ENCODE assay signal across 16 cellular contexts in genomic region chr12:116313194-116313910, GRCh38. TPM values are rescaled to one million over a fixed set of nuclear protein-coding genes. Genes with fewer than 3 reads are reported as not detected.
DNase-seq lines count a peak whose midpoint lies in the region; TF ChIP-seq lines count a peak whose summit lies in the region.
"Had no signal": no experiment of that assay in that cellular context is flagged by ENCODE, and none has a peak within 500 bp of the region (broad histone marks: within the 10 kb centered on the region; RNA-seq: fewer than 3 reads in every experiment).

No MANE protein-coding gene starts in this region.

- H3K27me3 Mint-ChIP-seq in progenitor cell of endocrine pancreas, result peaks cover 3% of the 10 kb centered on the region
- H3K27me3 Mint-ChIP-seq in CD4-positive, alpha-beta memory T cell, result peaks cover 0 to 3% of the 10 kb centered on the region in 2 donors

- H3K4me3 ChIP-seq in fibroblast of mammary gland (ENCODE audit: control insufficient read depth, low read depth, low read length) (peak overlapping the region; percentile 15), dorsolateral prefrontal cortex (no peak overlapping the region)
- no peak overlapping the region for H3K4me3 ChIP-seq in CD4-positive, alpha-beta memory T cell (ENCODE audit: low read length in 2 of 2)

- H3K4me3 Mint-ChIP-seq in progenitor cell of endocrine pancreas (ENCODE audit: low read depth), result no peak overlapping the region
- H3K4me3 Mint-ChIP-seq in CD4-positive, alpha-beta memory T cell, result no peak overlapping the region

- peaks cover 4% of the 10 kb centered on the region for H3K9me3 Mint-ChIP-seq in progenitor cell of endocrine pancreas (ENCODE audit: low read depth)
- H3K9me3 Mint-ChIP-seq in CD4-positive, alpha-beta memory T cell, result peaks cover 0 to 11% (median 5%) of the 10 kb centered on the region in 8 donors

- peak overlapping the region; percentile 2 for H3K27ac Mint-ChIP-seq in progenitor cell of endocrine pancreas
- no peak overlapping the region for H3K27ac Mint-ChIP-seq in CD4-positive, alpha-beta memory T cell

- no peaks in the 10 kb centered on the region for H3K36me3 Mint-ChIP-seq in progenitor cell of endocrine pancreas (ENCODE audit: insufficient read depth)
- H3K36me3 Mint-ChIP-seq in CD4-positive, alpha-beta memory T cell, result peaks cover 0 to 12% of the 10 kb centered on the region in 2 donors

- CTCF ChIA-PET in CD4-positive, alpha-beta memory T cell (lab: Charles Lee; ENCODE audit: partially characterized antibody), result no interaction called here

- no peaks in the 10 kb centered on the region for H3K36me3 ChIP-seq in CD4-positive, alpha-beta memory T cell (ENCODE audit: insufficient read depth, low read length)

- H3K27ac ChIP-seq in CD4-positive, alpha-beta memory T cell (ENCODE audit: low read depth, low read length), result no peak overlapping the region
- no peak overlapping the region for H3K27ac ChIP-seq in dorsolateral prefrontal cortex

- TF ChIP-seq CTCF in fibroblast of mammary gland (conservative IDR thresholded peaks at IDR 0.05; ENCODE audit: control insufficient read depth, insufficient read depth, low read depth, low read length), result no peak
- TF ChIP-seq CTCF in progenitor cell of endocrine pancreas (IDR thresholded peaks at IDR 0.05; ENCODE audit: unreplicated experiment), result no peak
- no peak for TF ChIP-seq CTCF in dorsolateral prefrontal cortex (IDR thresholded peaks at IDR 0.05 in 54 of 56, conservative IDR thresholded peaks at IDR 0.05 in 2 of 56; ENCODE audit: low read depth in 1 of 56, partially characterized antibody in 56 of 56)

- POLR2A ChIA-PET in CD4-positive, alpha-beta memory T cell (lab: Charles Lee; ENCODE audit: partially characterized antibody), result no interaction called here

- no peaks in the 10 kb centered on the region for H3K4me1 ChIP-seq in CD4-positive, alpha-beta memory T cell (ENCODE audit: insufficient read depth, low read length)

- H3K9me3 ChIP-seq in CD4-positive, alpha-beta memory T cell (ENCODE audit: control insufficient read depth in 1 of 2, low read length in 2 of 2), result no peaks in the 10 kb centered on the region

- peaks cover 26% of the 10 kb centered on the region for H3K4me1 Mint-ChIP-seq in progenitor cell of endocrine pancreas (ENCODE audit: low read depth)
- H3K4me1 Mint-ChIP-seq in CD4-positive, alpha-beta memory T cell, result peaks cover 0 to 1% (median 0%) of the 10 kb centered on the region in 4 donors

- no peaks in the 10 kb centered on the region for H3K27me3 ChIP-seq in CD4-positive, alpha-beta memory T cell (ENCODE audit: insufficient read depth, low read length)
- peaks cover 0 to 22% (median 0%) of the 10 kb centered on the region in 45 donors for H3K27me3 ChIP-seq in dorsolateral prefrontal cortex

- peak in 2 of 3 experiments; percentile 11 to 47 for DNase-seq in NCI-H1417 (lab: John Stamatoyannopoulos, UW)
- DNase-seq in NCI-H1417 treated with DMSO at 0.1 percent for 48 hours (lab: John Stamatoyannopoulos, UW), result no peak
- DNase-seq in NCI-H69 (lab: John Stamatoyannopoulos, UW), result peak; percentile 36
- DNase-seq in fibroblast of mammary gland (ENCODE audit: low read depth), result peak; percentile 50
- DNase-seq in progenitor cell of endocrine pancreas (ENCODE audit: low spot score, unreplicated experiment), result no peak
- no peak for DNase-seq in CD4-positive, alpha-beta memory T cell
- DNase-seq in dorsolateral prefrontal cortex, result no peak
- no peak for DNase-seq in foreskin melanocyte
- DNase-seq: 8988T, HCEC 1CT, MV-4-11, NCI-H1436, NCI-H2029 treated with DMSO at 0.1 percent for 48 hours, NCI-H2171 treated with DMSO at 0.1 percent for 48 hours, NCI-H510A treated with DMSO at 0.1 percent for 48 hours, SIG-M5 had no signal

- intact Hi-C loops in CD4-positive, alpha-beta memory T cell (cut with micrococcal nuclease), result no loop called here
- intact Hi-C loops in dorsolateral prefrontal cortex (cut with DNase I), result no loop called here

RNA-seq across cellular contexts. Expression of gene MED13L, which starts 35.9 kb away (rescaled TPM):
- total RNA-seq in progenitor cell of endocrine pancreas (141 and 151 TPM in 2 replicates), dorsolateral prefrontal cortex (100 to 1,000 TPM; 102 to 174 (median 140) TPM)
- 100 to 1,000 TPM; 150 to 156 TPM for total RNA-seq in CD4-positive, alpha-beta memory T cell
- polyA plus RNA-seq in CD4-positive, alpha-beta memory T cell, result 10 to 100 TPM in 1 of 2 donors, 1 to 10 TPM in 1; 3.8 to 12.4 TPM

Comparison
In these comparisons a context has a peak if more than half of its experiments do, and no peak if none do; other contexts are left out.
1. DNase-seq: peak in NCI-H1417 (2 of 3), NCI-H69 (single experiment) and fibroblast of mammary gland (single experiment); none in NCI-H1417 treated with DMSO at 0.1 percent for 48 hours (single experiment), progenitor cell of endocrine pancreas (single experiment), CD4-positive, alpha-beta memory T cell (0 of 5), dorsolateral prefrontal cortex (0 of 10) and foreskin melanocyte (single experiment).